ENCODE assay signal across 25 cellular contexts in the genomic region with DNA sequence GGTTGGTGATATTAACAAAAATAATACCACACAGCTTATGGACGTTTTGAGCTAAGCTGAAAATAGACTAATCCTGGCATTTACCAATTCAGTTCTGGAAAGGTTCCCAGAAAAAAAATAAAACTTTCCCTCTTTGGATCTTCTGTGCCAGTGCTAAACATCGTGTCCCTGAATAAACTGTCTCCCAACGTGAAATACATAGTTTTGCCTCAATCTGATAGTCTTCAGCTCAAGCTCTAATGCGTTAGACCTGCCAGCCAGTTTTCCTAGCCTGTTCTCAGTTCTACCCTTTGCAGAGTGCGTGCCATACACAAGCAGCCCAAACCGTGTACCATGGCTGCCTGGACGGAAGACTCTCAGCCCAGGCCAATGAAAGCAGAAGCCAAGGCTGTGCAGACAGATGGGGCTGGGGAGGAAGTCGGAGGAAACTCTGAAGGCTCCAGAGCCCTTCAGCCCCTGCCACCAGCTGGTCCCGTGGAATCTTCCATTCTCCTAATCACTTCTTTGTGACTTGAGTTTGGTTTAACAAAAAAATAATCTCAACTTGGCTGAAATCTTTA. TPM values are rescaled to one million over a fixed set of nuclear protein-coding genes. Genes with fewer than 3 reads are reported as not detected.
DNase-seq lines count a peak whose midpoint lies in the region; ATAC-seq and TF ChIP-seq lines count a peak whose summit lies in the region.
"Had no signal": no experiment of that assay in that cellular context is flagged by ENCODE, and none has a peak within 500 bp of the region (broad histone marks: within the 10 kb centered on the region; RNA-seq: fewer than 3 reads in every experiment).

No MANE protein-coding gene starts in this region.

- CTCF ChIA-PET in A673 (lab: Charles Lee) = no interaction called here

- H3K4me1 ChIP-seq in A673 (ENCODE audit: insufficient read depth, low read length, poor library complexity, severe bottlenecking) = peaks cover 8% of the 10 kb centered on the region

- TF ChIP-seq CTCF in A673 (conservative IDR thresholded peaks at IDR 0.05; ENCODE audit: low read depth, low read length) = no peak

- DNase-seq in A673 (ENCODE audit: low spot score) (no peak), NCI-H446 (lab: John Stamatoyannopoulos, UW) (peak; percentile 48 to 78), cerebellum (ENCODE audit: low spot score) (peak; percentile 46), medulla oblongata (ENCODE audit: extremely low spot score) (peak; percentile 30), RKO (ENCODE audit: low spot score) (no peak), DMS153 (lab: John Stamatoyannopoulos, UW) (no peak), erythroblast (lab: John Stamatoyannopoulos, UW) (no peak)
- DNase-seq: activated CD4-positive, alpha-beta memory T cell treated with anti-CD3 and anti-CD28 coated beads for 36 hours; activated naive CD8-positive, alpha-beta T cell treated with anti-CD3 and anti-CD28 coated beads for 36 hours; activated T-cell treated with anti-CD3 and anti-CD28 coated beads, Interleukin-2, amount 50 U/mL, for 48 hours; brain microvascular endothelial cell; CD4-positive, CD25-positive, alpha-beta regulatory T cell; DMS79; left ventricle myocardium inferior; NCI-H1092; NCI-H2029 treated with DMSO at 0.1 percent for 48 hours; NCI-H510A treated with DMSO at 0.1 percent for 48 hours; retina; SHP77; T-helper 17 cell had no signal

- POLR2A ChIA-PET in A673 (lab: Charles Lee; ENCODE audit: low non-redundant PET) = no interaction called here

- no peak for ATAC-seq in HG02970 (IDR thresholded peaks at IDR 0.05; ENCODE audit: low FRiP score, unreplicated experiment)
- ATAC-seq: T-helper 17 cell had no signal

- no peak overlapping the region for H3K4me3 ChIP-seq in A673 (ENCODE audit: low read depth, low read length, poor library complexity, severe bottlenecking)
- H3K4me3 ChIP-seq: left ventricle myocardium inferior had no signal

- peaks cover 11% of the 10 kb centered on the region for H3K36me3 ChIP-seq in A673 (ENCODE audit: insufficient read depth, low read length, poor library complexity, severe bottlenecking)

- intact Hi-C loops in A673 (cut with micrococcal nuclease; ENCODE audit: unreplicated experiment) = no loop called here

- peak overlapping the region; percentile 27 for H3K27ac ChIP-seq in A673 (ENCODE audit: low read depth, low read length, poor library complexity, severe bottlenecking)
- H3K27ac ChIP-seq: brain microvascular endothelial cell, left ventricle myocardium inferior, VCaP had no signal

- no peaks in the 10 kb centered on the region for H3K27me3 ChIP-seq in A673 (replicated peaks; ENCODE audit: insufficient read depth, low read depth, low read length, poor library complexity)
- H3K27me3 ChIP-seq: brain microvascular endothelial cell had no signal

- no peaks in the 10 kb centered on the region for H3K9me3 ChIP-seq in A673 (ENCODE audit: low read depth, low read length, poor library complexity, severe bottlenecking)
- H3K9me3 ChIP-seq: left ventricle myocardium inferior had no signal

- BruUV-seq in A673 (replicated peaks; lab: Mats Ljungman, UMichigan) = no TSS peak

- no peak for TF ChIP-seq POLR2A in erythroblast (IDR thresholded peaks at IDR 0.05; ENCODE audit: low read length)

RNA-seq across cellular contexts. Expression of gene OCA2, which starts 11.4 kb away (rescaled TPM):
- total RNA-seq in A673 (2021) (0.09 TPM in 1 of 2 replicates, not detected in the other), cerebellum (0.73 TPM)
- total RNA-seq: activated CD4-positive, alpha-beta memory T cell treated with anti-CD3 and anti-CD28 coated beads for 36 hours; activated naive CD8-positive, alpha-beta T cell treated with anti-CD3 and anti-CD28 coated beads for 36 hours; CD4-positive, CD25-positive, alpha-beta regulatory T cell; epithelial cell of proximal tubule; glomerular endothelial cell; HT1080; left ventricle myocardium inferior; T-helper 17 cell had no signal

Comparison
In these comparisons a context has a peak if more than half of its experiments do, and no peak if none do; other contexts are left out.
1. DNase-seq: peak in NCI-H446 (2 of 2), cerebellum (single experiment) and medulla oblongata (single experiment); none in A673 (single experiment), RKO (single experiment), DMS153 (single experiment) and erythroblast (0 of 2).